Comparison of ENCODE assay signal across 2 cellular contexts in genomic region chr6:154890874-154891273, GRCh38.
TF ChIP-seq lines count a peak whose summit lies in the region.

No MANE protein-coding gene starts in this region.

TF ChIP-seq in GM23338, 12 proteins besides CTCF, POLR2A, EP300 and RAD21 (continued from another document):
- TF ChIP-seq ZNF462 (CRISPR knock-in tag; IDR thresholded peaks at IDR 0.05) (no peak), EZH2phosphoT487 (IDR thresholded peaks at IDR 0.05; ENCODE audit: unreplicated experiment) (no peak), POLR2AphosphoS5 (IDR thresholded peaks at IDR 0.05; ENCODE audit: low read depth) (no peak), NANOG (IDR thresholded peaks at IDR 0.05; ENCODE audit: borderline replicate concordance) (no peak), JUNB (IDR thresholded peaks at IDR 0.05; ENCODE audit: unreplicated experiment) (no peak), REST (IDR thresholded peaks at IDR 0.05; ENCODE audit: unreplicated experiment) (no peak)

TF ChIP-seq in WTC11, 78 proteins besides CTCF, POLR2A, EP300 and RAD21 (continued from another document):
- TF ChIP-seq ZNF317 (CRISPR knock-in tag; IDR thresholded peaks at IDR 0.05; ENCODE audit: borderline replicate concordance, low read depth) (no peak), ZNF219 (CRISPR knock-in tag; IDR thresholded peaks at IDR 0.05; ENCODE audit: borderline replicate concordance) (no peak), USF1 (CRISPR knock-in tag; IDR thresholded peaks at IDR 0.05) (no peak), STAT6 (CRISPR knock-in tag; conservative IDR thresholded peaks at IDR 0.05; ENCODE audit: low read depth) (no peak)
